17 cellular contexts compared by ENCODE assay signal in genomic region chr3:99965077-99965476, GRCh38.
DNase-seq lines count a peak whose midpoint lies in the region; ATAC-seq and TF ChIP-seq lines count a peak whose summit lies in the region.
"Had no signal": no experiment of that assay in that cellular context is flagged by ENCODE, and none has a peak within 500 bp of the region (broad histone marks: within the 10 kb centered on the region; RNA-seq: fewer than 3 reads in every experiment).

No MANE protein-coding gene starts in this region.

- H3K27me3 ChIP-seq in breast epithelium (no peaks in the 10 kb centered on the region), mesenchymal stem cell (ENCODE audit: control insufficient read depth in 1 of 2, insufficient read depth in 1 of 2, low read length in 2 of 2) (no peaks in the 10 kb centered on the region), transverse colon (no peaks in the 10 kb centered on the region)
- H3K27me3 ChIP-seq: dorsolateral prefrontal cortex, right lobe of liver had no signal

- TF ChIP-seq EP300 in transverse colon (IDR thresholded peaks at IDR 0.05; ENCODE audit: low read depth), result no peak

- no peak overlapping the region for H3K4me3 Mint-ChIP-seq in MCF 10A (ENCODE audit: unreplicated experiment)
- H3K4me3 Mint-ChIP-seq: activated naive CD4-positive, alpha-beta T cell treated with anti-CD3 and anti-CD28 coated beads, Interleukin-2, amount 50 U/mL, for 24 hours; mesothelial cell of epicardium; type B pancreatic cell had no signal

- no peak overlapping the region for H3K23ac ChIP-seq in mesenchymal stem cell (ENCODE audit: low read length in 2 of 2)

- no TSS peak for BruUV-seq in MCF 10A (replicated peaks; lab: Mats Ljungman, UMichigan)

- H3K18ac ChIP-seq in mesenchymal stem cell (ENCODE audit: low read depth in 1 of 2, low read length in 2 of 2), result no peak overlapping the region

- no peak overlapping the region for H4K91ac ChIP-seq in mesenchymal stem cell (ENCODE audit: low read length)

- H3K79me1 ChIP-seq in mesenchymal stem cell (replicated peaks; ENCODE audit: low read length, poor library complexity, severe bottlenecking), result no peaks in the 10 kb centered on the region

- no peaks in the 10 kb centered on the region for H3K4me1 ChIP-seq in breast epithelium
- peaks cover 4% of the 10 kb centered on the region for H3K4me1 ChIP-seq in mesenchymal stem cell (ENCODE audit: control insufficient read depth, insufficient read depth, low read depth, low read length)
- H3K4me1 ChIP-seq in transverse colon, result peaks cover 0 to 35% (median 12%) of the 10 kb centered on the region in 4 donors

- TF ChIP-seq CTCF in MCF 10A (IDR thresholded peaks at IDR 0.05; ENCODE audit: unreplicated experiment) (no peak), breast epithelium (IDR thresholded peaks at IDR 0.05) (no peak), transverse colon (IDR thresholded peaks at IDR 0.05) (no peak)

- in situ Hi-C loops in transverse colon (cut with MboI; ENCODE audit: low pct_ligation_motif_present in 1 of 4, low pct_unique_long_range_greater_than_20kb in 1 of 4, low sequenced_read_pairs in 3 of 4), result no loop called here

- H3K36me3 Mint-ChIP-seq in MCF 10A (ENCODE audit: insufficient read depth, unreplicated experiment), result no peaks in the 10 kb centered on the region
- H3K36me3 Mint-ChIP-seq: mesothelial cell of epicardium had no signal

- intact Hi-C loops in MCF 10A (cut with micrococcal nuclease), result no loop called here
- intact Hi-C loops in breast epithelium (cut with DNase I; ENCODE audit: low total_unique reads), result no loop called here
- intact Hi-C loops in transverse colon (cut with DNase I; ENCODE audit: low total_unique reads), result no loop called here

- peak; percentile 62 for DNase-seq in MCF 10A (ENCODE audit: unreplicated experiment)
- no peak for DNase-seq in breast epithelium (ENCODE audit: low spot score in 2 of 2)
- DNase-seq in epithelial cell of prostate (ENCODE audit: low read depth, low spot score), result no peak
- DNase-seq in mesenchymal stem cell, result peak; percentile 55
- no peak for DNase-seq in stimulated activated CD4-positive, alpha-beta T cell treated with anti-CD3 and anti-CD28 coated beads, Interleukin-1b, Interleukin-23, amount 100 ng/mL, for 48 hours
- DNase-seq in transverse colon, result no peak
- DNase-seq: ACHN; activated CD4-positive, alpha-beta T cell treated with anti-CD3 and anti-CD28 coated beads, Interleukin-2, amount 50 U/mL, for 48 hours; dorsolateral prefrontal cortex; NCI-H446; right lobe of liver; T-helper 2 cell had no signal

- no peak overlapping the region for H2AFZ ChIP-seq in mesenchymal stem cell (ENCODE audit: low read depth, low read length)

- CTCF ChIA-PET in MCF 10A (lab: Yijun Ruan, JAX), result interaction anchor here (1.1 to 1.3 kb wide), 2 partner anchors 13 to 36 kb away, joined by 3 read pairs; no protein-coding TSS in a partner anchor

- H2BK12ac ChIP-seq in mesenchymal stem cell (ENCODE audit: low read length in 2 of 2), result no peak overlapping the region

- H2BK15ac ChIP-seq in mesenchymal stem cell (ENCODE audit: low read depth, poor library complexity, severe bottlenecking), result no peak overlapping the region

- H3K27ac ChIP-seq in breast epithelium, result no peak overlapping the region
- H3K27ac ChIP-seq in epithelial cell of prostate, result peak overlapping the region; percentile 8
- H3K27ac ChIP-seq in mesenchymal stem cell (ENCODE audit: low read length, poor library complexity, severe bottlenecking), result no peak overlapping the region
- peak overlapping the region in 1 of 4 donors; percentile 17 for H3K27ac ChIP-seq in transverse colon
- H3K27ac ChIP-seq: dorsolateral prefrontal cortex, right lobe of liver had no signal

- peaks cover 36% of the 10 kb centered on the region for H3K4me1 Mint-ChIP-seq in MCF 10A (ENCODE audit: insufficient read depth, unreplicated experiment)

- POLR2A ChIA-PET in MCF 10A (lab: Yijun Ruan, JAX), result interaction anchor here (1.0 to 2.0 kb wide), 4 partner anchors 26 to 77 kb away, joined by 3 to 6 read pairs (median 4); no protein-coding TSS in a partner anchor

- WGBS in mesenchymal stem cell, result 100% methylated on average over 1 of the region's 1 CpG
- 50 to 78% methylated on average over 1 of the region's 1 CpG for WGBS in transverse colon (ENCODE audit: low coverage in 1 of 2), 2 donors

- H4K8ac ChIP-seq in mesenchymal stem cell (ENCODE audit: low read length), result no peak overlapping the region

- peak overlapping the region; percentile 80 for H3K27ac Mint-ChIP-seq in MCF 10A (ENCODE audit: low read depth, unreplicated experiment)
- H3K27ac Mint-ChIP-seq: activated naive CD4-positive, alpha-beta T cell treated with anti-CD3 and anti-CD28 coated beads, Interleukin-2, amount 50 U/mL, for 24 hours; mesothelial cell of epicardium; type B pancreatic cell had no signal

- no peak overlapping the region for H3K4ac ChIP-seq in mesenchymal stem cell (ENCODE audit: low read depth in 1 of 2, low read length in 2 of 2)

- no peak overlapping the region for H3K4me2 ChIP-seq in mesenchymal stem cell (ENCODE audit: low read length, poor library complexity, severe bottlenecking)

- H3K4me3 ChIP-seq in breast epithelium, result no peak overlapping the region
- no peak overlapping the region for H3K4me3 ChIP-seq in mesenchymal stem cell (ENCODE audit: insufficient read depth in 1 of 2, low read depth in 1 of 2, low read length in 2 of 2)
- H3K4me3 ChIP-seq in transverse colon, result no peak overlapping the region
- H3K4me3 ChIP-seq: dorsolateral prefrontal cortex, right lobe of liver had no signal

- ATAC-seq in GM18858 (IDR thresholded peaks at IDR 0.05; ENCODE audit: unreplicated experiment), result no peak
- ATAC-seq in GM21390 (IDR thresholded peaks at IDR 0.05; ENCODE audit: unreplicated experiment), result no peak

- H3K27me3 Mint-ChIP-seq in MCF 10A (ENCODE audit: insufficient read depth, unreplicated experiment), result no peaks in the 10 kb centered on the region
- H3K27me3 Mint-ChIP-seq: activated naive CD4-positive, alpha-beta T cell treated with anti-CD3 and anti-CD28 coated beads, Interleukin-2, amount 50 U/mL, for 24 hours; type B pancreatic cell had no signal

- H3K9me3 ChIP-seq in breast epithelium (no peaks in the 10 kb centered on the region), mesenchymal stem cell (ENCODE audit: control insufficient read depth, low read length) (no peaks in the 10 kb centered on the region), transverse colon (no peaks in the 10 kb centered on the region)
- H3K9me3 ChIP-seq: right lobe of liver had no signal

- TF ChIP-seq POLR2A in breast epithelium (IDR thresholded peaks at IDR 0.05), result no peak
- no peak for TF ChIP-seq POLR2A in transverse colon (IDR thresholded peaks at IDR 0.05)

- H2BK5ac ChIP-seq in mesenchymal stem cell (ENCODE audit: low read depth, low read length, poor library complexity, severe bottlenecking), result no peak overlapping the region

- no peak overlapping the region for H2AK5ac ChIP-seq in mesenchymal stem cell (ENCODE audit: low read length, severe bottlenecking)

- no peak overlapping the region for H3K14ac ChIP-seq in mesenchymal stem cell (ENCODE audit: low read length in 2 of 2)

- H3K36me3 ChIP-seq in breast epithelium, result no peaks in the 10 kb centered on the region
- H3K36me3 ChIP-seq in mesenchymal stem cell (ENCODE audit: control insufficient read depth in 1 of 2, insufficient read depth in 2 of 2, low read depth in 1 of 2, low read length in 2 of 2), result no peaks in the 10 kb centered on the region
- H3K36me3 ChIP-seq in transverse colon, result no peaks in the 10 kb centered on the region
- H3K36me3 ChIP-seq: right lobe of liver had no signal

- H2BK120ac ChIP-seq in mesenchymal stem cell (ENCODE audit: low read depth, low read length), result no peak overlapping the region

- H3K9me3 Mint-ChIP-seq in MCF 10A (ENCODE audit: unreplicated experiment), result no peaks in the 10 kb centered on the region
- H3K9me3 Mint-ChIP-seq: activated naive CD4-positive, alpha-beta T cell treated with anti-CD3 and anti-CD28 coated beads, Interleukin-2, amount 50 U/mL, for 24 hours; mesothelial cell of epicardium; type B pancreatic cell had no signal

- H3K9ac ChIP-seq in mesenchymal stem cell (ENCODE audit: low read length), result no peak overlapping the region

Comparison
In these comparisons a context has a peak if more than half of its experiments do, and no peak if none do; other contexts are left out.
1. DNase-seq: peak in MCF 10A (single experiment) and mesenchymal stem cell (single experiment); none in breast epithelium (0 of 2), epithelial cell of prostate (single experiment), stimulated activated CD4-positive, alpha-beta T cell treated with anti-CD3 and anti-CD28 coated beads, Interleukin-1b, Interleukin-23, amount 100 ng/mL, for 48 hours (single experiment) and transverse colon (single experiment).